Comparison of ENCODE assay signal across 9 cellular contexts in genomic region chr6:19803331-19804330, GRCh38. TPM values are rescaled to one million over a fixed set of nuclear protein-coding genes. Genes with fewer than 3 reads are reported as not detected.
DNase-seq lines count a peak whose midpoint lies in the region; ATAC-seq, FAIRE-seq and TF ChIP-seq lines count a peak whose summit lies in the region.
"Had no signal": no experiment of that assay in that cellular context is flagged by ENCODE, and none has a peak within 500 bp of the region (broad histone marks: within the 10 kb centered on the region; RNA-seq: fewer than 3 reads in every experiment).

No MANE protein-coding gene starts in this region.

- TF ChIP-seq POLR2A in GM12878 (IDR thresholded peaks at IDR 0.05; ENCODE audit: low read depth, low read length), result no peak

- TF ChIP-seq EP300 in GM12878 (IDR thresholded peaks at IDR 0.05; ENCODE audit: borderline replicate concordance in 1 of 2, control insufficient read depth in 1 of 2, low read depth in 2 of 2, low read length in 2 of 2), result no peak

- TF ChIP-seq CTCF in GM12878 (IDR thresholded peaks at IDR 0.05 in 2 of 3, conservative IDR thresholded peaks at IDR 0.05 in 1 of 3; ENCODE audit: control insufficient read depth in 2 of 3, extremely low read depth in 1 of 3, insufficient read depth in 1 of 3, low read depth in 3 of 3, low read length in 3 of 3) (no peak), lung (IDR thresholded peaks at IDR 0.05; ENCODE audit: control extremely low read depth, extremely low read depth) (no peak)

- H3K9ac ChIP-seq in HUES6 (ENCODE audit: low read length) (peak overlapping the region; percentile 82), GM12878 (ENCODE audit: control insufficient read depth, insufficient read depth, low read length) (no peak overlapping the region)

- WGBS in GM12878 (ENCODE audit: insufficient coverage, insufficient replicate concordance, low lambda C conversion rate, missing lambda C conversion rate), result 21% methylated on average over 13 of the region's 13 CpGs
- WGBS in lung, 2 donors, result 32 to 36% methylated on average over 13 of the region's 13 CpGs

- no peak overlapping the region for H2AFZ ChIP-seq in GM12878 (ENCODE audit: control insufficient read depth, low read depth, low read length)

- ATAC-seq in GM12878 (no peak), lung (ENCODE audit: insufficient read depth, low FRiP score) (no peak), GM21447 (IDR thresholded peaks at IDR 0.05; ENCODE audit: unreplicated experiment) (no peak)

- H3K36me3 ChIP-seq in HUES6 (ENCODE audit: control insufficient read depth, insufficient read depth, low read length), result no peaks in the 10 kb centered on the region
- H3K36me3 ChIP-seq in GM12878 (ENCODE audit: control insufficient read depth in 2 of 2, insufficient read depth in 2 of 2, low read length in 1 of 2), result no peaks in the 10 kb centered on the region
- H3K36me3 ChIP-seq in lung (ENCODE audit: control insufficient read depth in 2 of 2, insufficient read depth in 2 of 2, low read length in 2 of 2), result no peaks in the 10 kb centered on the region

- peak overlapping the region; percentile 31; the same call in 1 of the 2 replicates for H3K4me2 ChIP-seq in GM12878 (ENCODE audit: control insufficient read depth, insufficient read depth)

- intact Hi-C loops in GM12878 (cut with micrococcal nuclease; ENCODE audit: unreplicated experiment), result no loop called here

- in situ Hi-C loops in GM12878 (cut with MboI), result no loop called here

- RAD21 ChIA-PET in GM12878 (lab: Charles Lee; ENCODE audit: unreplicated experiment), result no interaction called here

- DNase-seq in A172 (ENCODE audit: low spot score) (peak; percentile 30), GM12878 (ENCODE audit: low read depth, low spot score) (no peak), lung (ENCODE audit: low spot score) (no peak), NCI-H510A treated with DMSO at 0.1 percent for 48 hours (lab: John Stamatoyannopoulos, UW) (no peak), NCI-H2029 (lab: John Stamatoyannopoulos, UW) (no peak)
- DNase-seq in stimulated activated CD4-positive, alpha-beta T cell treated with anti-CD3 and anti-CD28 coated beads, Interleukin-4, amount 100 ng/mL, for 4 hours, result no peak

- CTCF ChIA-PET in GM12878 (lab: Yijun Ruan, JAX), result no interaction called here

- H3K4me1 ChIP-seq in HUES6 (ENCODE audit: control insufficient read depth, insufficient read depth, low read length) (peaks cover 24% of the 10 kb centered on the region), GM12878 (ENCODE audit: control insufficient read depth, insufficient read depth, low read length) (no peaks in the 10 kb centered on the region), lung (ENCODE audit: control insufficient read depth in 2 of 2, insufficient read depth in 2 of 2, low read length in 2 of 2) (peaks cover 1 to 5% of the 10 kb centered on the region in 2 donors)

- BruUV-seq in GM12878 (replicated peaks; lab: Mats Ljungman, UMichigan), result no TSS peak

- POLR2A ChIA-PET in GM12878 (lab: Charles Lee), result no interaction called here

- SMC1A ChIA-PET in GM12878 (lab: Charles Lee; ENCODE audit: uncharacterized antibody, unreplicated experiment), result no interaction called here

- peak overlapping the region; percentile 60 for H3K4me3 ChIP-seq in HUES6 (ENCODE audit: low read depth, low read length)
- H3K4me3 ChIP-seq in GM12878, result no peak overlapping the region
- H3K4me3 ChIP-seq in lung, result no peak overlapping the region

- no peak for FAIRE-seq in GM12878 (lab: Jason Lieb, UNC)
- FAIRE-seq: GM18507 had no signal

- peak overlapping the region; percentile 75; the same call in 1 of the 2 replicates for H3K27ac ChIP-seq in HUES6 (ENCODE audit: low read depth, low read length)
- no peak overlapping the region for H3K27ac ChIP-seq in GM12878 (ENCODE audit: control insufficient read depth, insufficient read depth)
- peak overlapping the region; percentile 74 to 84 for H3K27ac ChIP-seq in lung (ENCODE audit: low read depth in 1 of 2, low read length in 1 of 2)

- no peak for TF ChIP-seq RAD21 in GM12878 (IDR thresholded peaks at IDR 0.05; ENCODE audit: insufficient read depth, low read depth, low read length)

- peaks cover 16% of the 10 kb centered on the region for H3K9me3 ChIP-seq in HUES6 (ENCODE audit: control insufficient read depth, insufficient read depth, low read depth, low read length)
- H3K9me3 ChIP-seq in GM12878 (replicated peaks; ENCODE audit: control insufficient read depth, insufficient read depth, low read length), result no peaks in the 10 kb centered on the region
- H3K9me3 ChIP-seq in lung (ENCODE audit: control insufficient read depth in 2 of 2, insufficient read depth in 1 of 2, low read length in 1 of 2), result no peaks in the 10 kb centered on the region

- H4K20me1 ChIP-seq in GM12878 (ENCODE audit: control insufficient read depth, insufficient read depth), result no peaks in the 10 kb centered on the region

- peaks cover 5% of the 10 kb centered on the region for H3K27me3 ChIP-seq in HUES6 (ENCODE audit: control insufficient read depth, insufficient read depth, low read length)
- H3K27me3 ChIP-seq in GM12878 (replicated peaks in 1 of 2; ENCODE audit: control insufficient read depth in 2 of 2, insufficient read depth in 2 of 2, low read length in 1 of 2), result no peaks in the 10 kb centered on the region; a peak in 1 of 4 replicates
- no peaks in the 10 kb centered on the region for H3K27me3 ChIP-seq in lung (ENCODE audit: control insufficient read depth, insufficient read depth)

- no peaks in the 10 kb centered on the region for H3K79me2 ChIP-seq in GM12878 (ENCODE audit: control insufficient read depth, insufficient read depth, low read length)

TF ChIP-seq in GM12878, 131 proteins besides CTCF, POLR2A, EP300 and RAD21:
- no peak for TF ChIP-seq MAX (IDR thresholded peaks at IDR 0.05; ENCODE audit: low read depth, low read length)
- no peak for TF ChIP-seq SREBF2 (IDR thresholded peaks at IDR 0.05; ENCODE audit: low read length)
- TF ChIP-seq ELK1 (IDR thresholded peaks at IDR 0.05; ENCODE audit: low read depth, low read length), result no peak
- no peak for TF ChIP-seq RUNX3 (IDR thresholded peaks at IDR 0.05; ENCODE audit: low read length)
- no peak for TF ChIP-seq HDAC6 (IDR thresholded peaks at IDR 0.05; ENCODE audit: unreplicated experiment)
- TF ChIP-seq TBL1XR1 (IDR thresholded peaks at IDR 0.05; ENCODE audit: low read depth, low read length), result no peak
- TF ChIP-seq REST (IDR thresholded peaks at IDR 0.05; ENCODE audit: low read depth, low read length), result no peak

RNA-seq across cellular contexts. Expression of gene ID4, which starts 33.5 kb away (rescaled TPM):
- total RNA-seq in A172 (2014; rRNA removed; shearing (Covaris generic)), result 0.22 and 3.8 TPM in 2 replicates
- total RNA-seq in GM12878 (2013; cell fraction: nucleolus; rRNA removed), result not detected in 2 replicates
- total RNA-seq in GM12878 (2014; rRNA removed) (not detected in 2 replicates), GM12878 (2014; rRNA removed; fragmentation: Illumina TruSeq; extraction: Trizol) (not detected in 2 replicates), GM12878 (2021) (not detected in 2 replicates), lung (10 to 100 TPM; 42.3 to 66.5 TPM)
- not detected for polyA plus RNA-seq in GM12878 (2011; ENCODE audit: low read depth)
- polyA plus RNA-seq in GM12878 (2011; rRNA removed) (not detected in 2 replicates), GM12878 (2014; fragmentation: Illumina TruSeq; extraction: Trizol) (not detected in 2 replicates), GM12878 (2014; fragmentation: Nextera tagmentation; extraction: Ambion mirVana) (not detected), GM12878 (2014; rRNA removed) (not detected in 2 replicates), GM12878 (2016; fragmentation: Nextera tagmentation; extraction: Ambion mirVana) (under 1 TPM in 1 of 2 experiments, not detected in 1; 0.09 TPM), lung (10 to 100 TPM; 23.9 to 36.2 TPM)
- polyA plus RNA-seq in GM12878 (2011; cell fraction: cytosol; rRNA removed), result not detected in 2 replicates
- polyA plus RNA-seq in GM12878 (2011; cell fraction: nucleus; rRNA removed), result not detected in 2 replicates
- polyA plus RNA-seq in GM12878 (2012), result not detected in 2 replicates
- not detected in 2 replicates for polyA minus RNA-seq in GM12878 (2011; rRNA and poly(A)+ RNA removed)
- polyA minus RNA-seq in GM12878 (2011; cell fraction: cytosol; rRNA and poly(A)+ RNA removed), result not detected in 2 replicates
- not detected in 2 replicates for polyA minus RNA-seq in GM12878 (2011; cell fraction: nucleus; rRNA and poly(A)+ RNA removed)
